ENCODE assay signal across 25 cellular contexts in genomic region chr16:11241480-11242204, GRCh38. TPM values are rescaled to one million over a fixed set of nuclear protein-coding genes. Genes with fewer than 3 reads are reported as not detected.
DNase-seq lines count a peak whose midpoint lies in the region; ATAC-seq, FAIRE-seq and TF ChIP-seq lines count a peak whose summit lies in the region.
"Had no signal": no experiment of that assay in that cellular context is flagged by ENCODE, and none has a peak within 500 bp of the region (broad histone marks: within the 10 kb centered on the region; RNA-seq: fewer than 3 reads in every experiment).

No MANE protein-coding gene starts in this region.

- H4K8ac ChIP-seq in H1 (ENCODE audit: extremely low read depth, insufficient read depth, low read length): no peak overlapping the region

- DNase-seq in left ventricle myocardium inferior (no peak), heart right ventricle (no peak), DND-41 (no peak), H1 (ENCODE audit: low read depth in 1 of 2, low spot score in 2 of 2) (no peak), CD14-positive monocyte (ENCODE audit: low spot score) (no peak)
- no peak for DNase-seq in activated effector memory CD4-positive, alpha-beta T cell treated with anti-CD3 and anti-CD28 coated beads, Interleukin-2, amount 50 U/mL, for 16 hours
- DNase-seq: AML-193; CD8-positive, alpha-beta memory T cell; COR-L47; DMS 273 treated with DMSO at 0.1 percent for 48 hours; GDM1; GM23248; HCEC 1CT; HFFc6; IMR-90 had no signal

- no peaks in the 10 kb centered on the region for H3K79me1 ChIP-seq in H1 (ENCODE audit: low read depth, low read length)

- intact Hi-C loops in left ventricle myocardium inferior (cut with micrococcal nuclease): no loop called here
- intact Hi-C loops in heart right ventricle (cut with DNase I): no loop called here
- intact Hi-C loops in CD14-positive monocyte (cut with micrococcal nuclease): no loop called here

- H3K56ac ChIP-seq in H1 (replicated peaks; ENCODE audit: insufficient read length, low read depth, low read length): no peak overlapping the region

- no peak overlapping the region for H4K91ac ChIP-seq in H1 (replicated peaks; ENCODE audit: insufficient read length, low read length)

- no peak overlapping the region for H2AFZ ChIP-seq in DND-41 (ENCODE audit: low read depth, low read length)
- H2AFZ ChIP-seq in H1 (ENCODE audit: low read length): no peak overlapping the region
- H2AFZ ChIP-seq: GM23248 had no signal

- H3K27ac Mint-ChIP-seq in CD14-positive monocyte: no peak overlapping the region
- H3K27ac Mint-ChIP-seq: HFFc6 had no signal

- peak overlapping the region; percentile 88; the same call in 1 of the 2 replicates for H2BK15ac ChIP-seq in H1 (ENCODE audit: low read length)

- H3K9me3 Mint-ChIP-seq in CD14-positive monocyte: peaks cover 0 to 2% (median 0%) of the 10 kb centered on the region in 7 donors
- H3K9me3 Mint-ChIP-seq: CD4-positive, CD25-positive, alpha-beta regulatory T cell; CD8-positive, alpha-beta memory T cell; HFFc6 had no signal

- H3K36me3 ChIP-seq in left ventricle myocardium inferior: no peaks in the 10 kb centered on the region
- H3K36me3 ChIP-seq in heart right ventricle: no peaks in the 10 kb centered on the region
- no peaks in the 10 kb centered on the region for H3K36me3 ChIP-seq in DND-41 (ENCODE audit: insufficient read depth, low read length)
- no peaks in the 10 kb centered on the region for H3K36me3 ChIP-seq in H1 (ENCODE audit: control insufficient read depth in 2 of 4, insufficient read depth in 4 of 4, low read length in 3 of 4)

- H2BK20ac ChIP-seq in H1 (ENCODE audit: low read length): no peak overlapping the region

- H3K79me2 ChIP-seq in DND-41 (ENCODE audit: insufficient read depth, low read length) (peaks cover 8% of the 10 kb centered on the region), H1 (ENCODE audit: control insufficient read depth in 1 of 2, insufficient read depth in 2 of 2, low read length in 2 of 2) (no peaks in the 10 kb centered on the region)

- H2BK5ac ChIP-seq in H1 (ENCODE audit: low read depth, low read length): no peak overlapping the region

- H3K9ac ChIP-seq in DND-41 (ENCODE audit: low read depth, low read length) (peak overlapping the region; percentile 62), H1 (replicated peaks in 1 of 4; ENCODE audit: extremely low read depth in 1 of 4, low read depth in 3 of 4, low read length in 3 of 4) (no peak overlapping the region)
- H3K9ac ChIP-seq: GM23248 had no signal

- TF ChIP-seq CTCF in left ventricle myocardium inferior (IDR thresholded peaks at IDR 0.05; ENCODE audit: borderline replicate concordance) (no peak), heart right ventricle (IDR thresholded peaks at IDR 0.05) (no peak), DND-41 (IDR thresholded peaks at IDR 0.05; ENCODE audit: borderline replicate concordance, extremely low read depth, low read length, poor library complexity, severe bottlenecking) (no peak), H1 (IDR thresholded peaks at IDR 0.05; ENCODE audit: control extremely low read depth in 1 of 3, insufficient read depth in 1 of 3, low read depth in 1 of 3, low read length in 3 of 3) (no peak), CD14-positive monocyte (IDR thresholded peaks at IDR 0.05) (no peak)

- peaks cover 11% of the 10 kb centered on the region for H3K4me1 Mint-ChIP-seq in CD14-positive monocyte

- peaks cover 7% of the 10 kb centered on the region for H3K4me1 ChIP-seq in left ventricle myocardium inferior
- peaks cover 0 to 27% (median 0%) of the 10 kb centered on the region in 9 donors for H3K4me1 ChIP-seq in heart right ventricle
- peaks cover 92% of the 10 kb centered on the region for H3K4me1 ChIP-seq in DND-41 (ENCODE audit: insufficient read depth, low read length)
- peaks cover 0 to 6% (median 3%) of the 10 kb centered on the region in 4 experiments; a peak in 2 of 7 replicates for H3K4me1 ChIP-seq in H1 (replicated peaks in 1 of 4; ENCODE audit: control insufficient read depth in 3 of 4, insufficient read depth in 4 of 4, low read length in 3 of 4)
- H3K4me1 ChIP-seq: A549 had no signal

- H3K23me2 ChIP-seq in H1 (ENCODE audit: low read depth, low read length): no peaks in the 10 kb centered on the region; the same call in 1 of the 2 replicates

- TF ChIP-seq POLR2A in H1 (IDR thresholded peaks at IDR 0.05; ENCODE audit: control extremely low read depth in 1 of 2, low read depth in 2 of 2, low read length in 2 of 2): no peak

- H3K27ac ChIP-seq in left ventricle myocardium inferior (replicated peaks): peak overlapping the region; percentile 86
- H3K27ac ChIP-seq in heart right ventricle: peak overlapping the region in 4 of 10 donors; percentile 73 to 85 (median 82)
- peak overlapping the region; percentile 96 for H3K27ac ChIP-seq in DND-41 (ENCODE audit: low read length)
- no peak overlapping the region for H3K27ac ChIP-seq in H1 (ENCODE audit: low read depth, low read length)
- H3K27ac ChIP-seq: 22Rv1, A549, GM23248, HL-60 had no signal

- peaks cover 3 to 8% (median 5%) of the 10 kb centered on the region in 3 donors for H3K27me3 Mint-ChIP-seq in CD14-positive monocyte (ENCODE audit: low read depth in 3 of 3)
- H3K27me3 Mint-ChIP-seq: CD4-positive, CD25-positive, alpha-beta regulatory T cell had no signal

- H2BK12ac ChIP-seq in H1 (ENCODE audit: low read depth, low read length): no peak overlapping the region

- H3K4me3 Mint-ChIP-seq in CD14-positive monocyte: no peak overlapping the region
- H3K4me3 Mint-ChIP-seq: HFFc6 had no signal

- 92% methylated on average over 5 of the region's 5 CpGs for WGBS in heart right ventricle, 2 donors
- 90% methylated on average over 5 of the region's 5 CpGs; no CpG with 5 or more reads in 1 of the 2 experiments for WGBS in H1 (ENCODE audit: extremely low coverage in 1 of 2, insufficient coverage in 1 of 2, insufficient read length in 1 of 2, insufficient replicate concordance in 2 of 2, low coverage in 1 of 2, low lambda C conversion rate in 2 of 2, missing lambda C conversion rate in 1 of 2), 2 experiments

- no peak for TF ChIP-seq RAD21 in H1 (IDR thresholded peaks at IDR 0.05 in 1 of 2, conservative IDR thresholded peaks at IDR 0.05 in 1 of 2; ENCODE audit: low read depth in 2 of 2, low read length in 2 of 2)

- POLR2A ChIA-PET in H1 (lab: Charles Lee; ENCODE audit: partially characterized antibody): interaction anchor here (1.2 to 3.5 kb wide), 4 partner anchors 8 to 15 kb away, joined by 4 to 21 read pairs (median 8); no protein-coding TSS in a partner anchor

- no peaks in the 10 kb centered on the region for H3K27me3 ChIP-seq in left ventricle myocardium inferior (ENCODE audit: low read depth)
- H3K27me3 ChIP-seq in heart right ventricle: no peaks in the 10 kb centered on the region
- no peaks in the 10 kb centered on the region for H3K27me3 ChIP-seq in DND-41 (ENCODE audit: insufficient read depth, low read length, poor library complexity)
- no peaks in the 10 kb centered on the region for H3K27me3 ChIP-seq in H1 (replicated peaks in 1 of 4; ENCODE audit: control insufficient read depth in 3 of 4, extremely low read depth in 1 of 4, insufficient read depth in 3 of 4, low read length in 3 of 4)

- H3K9me3 ChIP-seq in left ventricle myocardium inferior (replicated peaks) (no peaks in the 10 kb centered on the region), heart right ventricle (no peaks in the 10 kb centered on the region), DND-41 (ENCODE audit: insufficient read depth, low read length, severe bottlenecking) (no peaks in the 10 kb centered on the region), H1 (ENCODE audit: insufficient read depth in 2 of 2, low read depth in 1 of 2, low read length in 1 of 2) (0 out of 4 replicates have a peak, but pooled peaks cover 0 to 3% of the 10 kb centered on the region in 2 experiments)
- H3K9me3 ChIP-seq: A549 had no signal

- CTCF ChIA-PET in H1 (lab: Charles Lee; ENCODE audit: partially characterized antibody): interaction anchor here (0.7 to 1.6 kb wide), 6 partner anchors 8 to 130 kb away, joined by 3 to 5 read pairs (median 4); partner anchors contain the start of gene SOCS1

- H2BK120ac ChIP-seq in H1 (replicated peaks; ENCODE audit: low read depth, low read length): no peak overlapping the region

- H3K23ac ChIP-seq in H1 (ENCODE audit: insufficient read length): no peak overlapping the region

- no peak overlapping the region for H4K5ac ChIP-seq in H1 (ENCODE audit: insufficient read length, low read depth, low read length)

- TF ChIP-seq EP300 in H1 (IDR thresholded peaks at IDR 0.05; ENCODE audit: borderline replicate concordance in 1 of 2, low read depth in 2 of 2, low read length in 2 of 2): no peak

- no peak for FAIRE-seq in H1 (lab: Jason Lieb, UNC)
- FAIRE-seq: A549, GM12892, GM18507, H54 had no signal

- H3K4me3 ChIP-seq in left ventricle myocardium inferior (no peak overlapping the region), heart right ventricle (no peak overlapping the region), DND-41 (ENCODE audit: low read depth in 1 of 2, low read length in 2 of 2) (peak overlapping the region in 1 of 2 experiments; percentile 44; a peak in 1 of 4 replicates), H1 (ENCODE audit: extremely low read depth in 1 of 4, insufficient read depth in 2 of 4, low read depth in 3 of 4, low read length in 4 of 4) (no peak overlapping the region)
- H3K4me3 ChIP-seq: A549, GM23248 had no signal

- ATAC-seq in heart right ventricle: no peak
- no peak for ATAC-seq in DND-41 (ENCODE audit: insufficient read depth, low read depth)
- ATAC-seq: A549 had no signal

- no peak overlapping the region for H3K18ac ChIP-seq in H1 (ENCODE audit: extremely low read depth, low read length)

- no peak overlapping the region for H3K4ac ChIP-seq in H1 (replicated peaks; ENCODE audit: insufficient read length, low read depth, low read length)

- no peaks in the 10 kb centered on the region for H3K36me3 Mint-ChIP-seq in CD14-positive monocyte
- H3K36me3 Mint-ChIP-seq: CD4-positive, CD25-positive, alpha-beta regulatory T cell; CD8-positive, alpha-beta memory T cell had no signal

- H4K20me1 ChIP-seq in DND-41 (ENCODE audit: insufficient read depth, low read length) (no peaks in the 10 kb centered on the region), H1 (replicated peaks in 1 of 2; ENCODE audit: control insufficient read depth in 1 of 2, insufficient read depth in 2 of 2, low read length in 2 of 2) (no peaks in the 10 kb centered on the region)

- H3K14ac ChIP-seq in H1 (ENCODE audit: insufficient read length): no peak overlapping the region

- H3K4me2 ChIP-seq in DND-41 (ENCODE audit: insufficient read depth, low read length) (peak overlapping the region; percentile 59), H1 (ENCODE audit: insufficient read depth in 1 of 2, low read depth in 2 of 2, low read length in 2 of 2) (no peak overlapping the region)
- H3K4me2 ChIP-seq: A549 had no signal

- no peak overlapping the region for H2AK5ac ChIP-seq in H1 (ENCODE audit: low read depth, low read length)

RNA-seq across cellular contexts. Expression of gene SOCS1, which starts 14.4 kb away (rescaled TPM):
- total RNA-seq in left ventricle myocardium inferior: 2.9 TPM
- total RNA-seq in heart right ventricle: 10 to 100 TPM in 1 of 10 donors, 1 to 10 TPM in 7, under 1 TPM in 2; 0.60 to 12.2 (median 2.1) TPM
- 10 to 100 TPM in 1 of 2 donors, 1 to 10 TPM in 1; 5.8 to 10.8 TPM for polyA plus RNA-seq in heart right ventricle
- 48.9 and 49.8 TPM in 2 replicates for total RNA-seq in H1 (2021; fragmentation: NEBNext Ultra II Directional; extraction: Animal tissue kit (Norgen Biotek cat#: 25700))
- polyA plus RNA-seq in H1 (2011; rRNA removed): 21.0 and 46.5 TPM in 2 replicates
- 17.0 TPM for polyA plus RNA-seq in H1 (2011; cell fraction: cytosol; rRNA removed)
- polyA plus RNA-seq in H1 (2011; cell fraction: nucleus; rRNA removed): 36.0 TPM
- 9.9 to 28.9 TPM (median 25.5 TPM) in 4 replicates for polyA plus RNA-seq in H1 (2012, experiment 1 of 2)
- 20.5 TPM for polyA plus RNA-seq in H1 (2012, experiment 2 of 2)
- polyA plus RNA-seq in H1 (2013, experiment 1 of 2): 83.3 TPM
- 90.5 TPM for polyA plus RNA-seq in H1 (2013, experiment 2 of 2)
- polyA minus RNA-seq in H1 (2011; rRNA and poly(A)+ RNA removed): 1.7 and 4.1 TPM in 2 replicates
- polyA minus RNA-seq in H1 (2011; cell fraction: cytosol; rRNA and poly(A)+ RNA removed): 22.5 TPM
- 60.0 TPM for polyA minus RNA-seq in H1 (2011; cell fraction: nucleus; rRNA and poly(A)+ RNA removed)
- under 1 TPM; 0.13 to 0.35 TPM for polyA plus RNA-seq in CD14-positive monocyte

RNA-seq across cellular contexts. Expression of gene TNP2, which starts 27.5 kb away (rescaled TPM):
- total RNA-seq in left ventricle myocardium inferior (not detected), heart right ventricle (not detected)
- polyA plus RNA-seq in heart right ventricle (not detected), H1 (2011; rRNA removed) (not detected in 2 replicates), CD14-positive monocyte (not detected)
- not detected in 2 replicates for total RNA-seq in H1 (2021; fragmentation: NEBNext Ultra II Directional; extraction: Animal tissue kit (Norgen Biotek cat#: 25700))
- not detected for polyA plus RNA-seq in H1 (2011; cell fraction: cytosol; rRNA removed)
- not detected for polyA plus RNA-seq in H1 (2011; cell fraction: nucleus; rRNA removed)
- not detected in 4 replicates for polyA plus RNA-seq in H1 (2012, experiment 1 of 2)
- not detected for polyA plus RNA-seq in H1 (2012, experiment 2 of 2)
- not detected for polyA plus RNA-seq in H1 (2013, experiment 1 of 2)
- polyA plus RNA-seq in H1 (2013, experiment 2 of 2): not detected
- not detected in 2 replicates for polyA minus RNA-seq in H1 (2011; rRNA and poly(A)+ RNA removed)
- polyA minus RNA-seq in H1 (2011; cell fraction: cytosol; rRNA and poly(A)+ RNA removed): not detected
- not detected for polyA minus RNA-seq in H1 (2011; cell fraction: nucleus; rRNA and poly(A)+ RNA removed)
- total RNA-seq: CD4-positive, CD25-positive, alpha-beta regulatory T cell; CD8-positive, alpha-beta memory T cell; Daoy; GM23248; HFFc6; HT1080; IMR-90 had no signal
- polyA plus RNA-seq: A549; BJ; CD4-positive, CD25-positive, alpha-beta regulatory T cell; CD8-positive, alpha-beta memory T cell; GM23248; IMR-90 had no signal

RNA-seq across cellular contexts. Expression of gene PRM3, which starts 31.8 kb away (rescaled TPM):
- total RNA-seq in left ventricle myocardium inferior (not detected), heart right ventricle (not detected)
- polyA plus RNA-seq in heart right ventricle (not detected), H1 (2011; rRNA removed) (not detected in 2 replicates), CD14-positive monocyte (not detected)
- total RNA-seq in H1 (2021; fragmentation: NEBNext Ultra II Directional; extraction: Animal tissue kit (Norgen Biotek cat#: 25700)): not detected in 2 replicates
- polyA plus RNA-seq in H1 (2011; cell fraction: cytosol; rRNA removed): not detected
- not detected for polyA plus RNA-seq in H1 (2011; cell fraction: nucleus; rRNA removed)
- not detected in 4 replicates for polyA plus RNA-seq in H1 (2012, experiment 1 of 2)
- not detected for polyA plus RNA-seq in H1 (2012, experiment 2 of 2)
- not detected for polyA plus RNA-seq in H1 (2013, experiment 1 of 2)
- polyA plus RNA-seq in H1 (2013, experiment 2 of 2): not detected
- not detected in 2 replicates for polyA minus RNA-seq in H1 (2011; rRNA and poly(A)+ RNA removed)
- not detected for polyA minus RNA-seq in H1 (2011; cell fraction: cytosol; rRNA and poly(A)+ RNA removed)
- not detected for polyA minus RNA-seq in H1 (2011; cell fraction: nucleus; rRNA and poly(A)+ RNA removed)
- total RNA-seq: CD4-positive, CD25-positive, alpha-beta regulatory T cell; CD8-positive, alpha-beta memory T cell; Daoy; GM23248; HFFc6; HT1080; IMR-90 had no signal
- polyA plus RNA-seq: A549; BJ; CD4-positive, CD25-positive, alpha-beta regulatory T cell; CD8-positive, alpha-beta memory T cell; GM23248; IMR-90 had no signal

RNA-seq across cellular contexts. Expression of gene PRM2, which starts 34.6 kb away (rescaled TPM):
- total RNA-seq in left ventricle myocardium inferior: not detected
- not detected for total RNA-seq in heart right ventricle
- not detected for polyA plus RNA-seq in heart right ventricle
- total RNA-seq in H1 (2021; fragmentation: NEBNext Ultra II Directional; extraction: Animal tissue kit (Norgen Biotek cat#: 25700)): not detected in 2 replicates
- not detected in 2 replicates for polyA plus RNA-seq in H1 (2011; rRNA removed)
- not detected for polyA plus RNA-seq in H1 (2011; cell fraction: cytosol; rRNA removed)
- not detected for polyA plus RNA-seq in H1 (2011; cell fraction: nucleus; rRNA removed)
- not detected in 4 replicates for polyA plus RNA-seq in H1 (2012, experiment 1 of 2)
- not detected for polyA plus RNA-seq in H1 (2012, experiment 2 of 2)
- polyA plus RNA-seq in H1 (2013, experiment 1 of 2): not detected
- polyA plus RNA-seq in H1 (2013, experiment 2 of 2): not detected
- not detected in 2 replicates for polyA minus RNA-seq in H1 (2011; rRNA and poly(A)+ RNA removed)
- not detected for polyA minus RNA-seq in H1 (2011; cell fraction: cytosol; rRNA and poly(A)+ RNA removed)
- polyA minus RNA-seq in H1 (2011; cell fraction: nucleus; rRNA and poly(A)+ RNA removed): not detected
- polyA plus RNA-seq in CD14-positive monocyte: not detected
- total RNA-seq: CD4-positive, CD25-positive, alpha-beta regulatory T cell; CD8-positive, alpha-beta memory T cell; Daoy; GM23248; HFFc6; HT1080; IMR-90 had no signal
- polyA plus RNA-seq: A549; BJ; CD4-positive, CD25-positive, alpha-beta regulatory T cell; CD8-positive, alpha-beta memory T cell; GM23248; IMR-90 had no signal

RNA-seq across cellular contexts. Expression of gene PRM1, which starts 39.5 kb away (rescaled TPM):
- not detected for total RNA-seq in left ventricle myocardium inferior
- total RNA-seq in heart right ventricle: not detected
- polyA plus RNA-seq in heart right ventricle: not detected
- total RNA-seq in H1 (2021; fragmentation: NEBNext Ultra II Directional; extraction: Animal tissue kit (Norgen Biotek cat#: 25700)): 0.82 and 0.92 TPM in 2 replicates
- polyA plus RNA-seq in H1 (2011; rRNA removed): 0.54 TPM in 1 of 2 replicates, not detected in the other
- polyA plus RNA-seq in H1 (2011; cell fraction: cytosol; rRNA removed): 0.65 TPM
- polyA plus RNA-seq in H1 (2011; cell fraction: nucleus; rRNA removed): 0.47 TPM
- 0.60 to 1.1 TPM in 2 of 4 replicates, not detected in the others for polyA plus RNA-seq in H1 (2012, experiment 1 of 2)
- not detected for polyA plus RNA-seq in H1 (2012, experiment 2 of 2)
- polyA plus RNA-seq in H1 (2013, experiment 1 of 2): 1.3 TPM
- polyA plus RNA-seq in H1 (2013, experiment 2 of 2): 0.68 TPM
- not detected in 2 replicates for polyA minus RNA-seq in H1 (2011; rRNA and poly(A)+ RNA removed)
- polyA minus RNA-seq in H1 (2011; cell fraction: cytosol; rRNA and poly(A)+ RNA removed): not detected
- not detected for polyA minus RNA-seq in H1 (2011; cell fraction: nucleus; rRNA and poly(A)+ RNA removed)
- not detected for polyA plus RNA-seq in CD14-positive monocyte
- total RNA-seq: CD4-positive, CD25-positive, alpha-beta regulatory T cell; CD8-positive, alpha-beta memory T cell; Daoy; GM23248; HFFc6; HT1080; IMR-90 had no signal
- polyA plus RNA-seq: A549; BJ; CD4-positive, CD25-positive, alpha-beta regulatory T cell; CD8-positive, alpha-beta memory T cell; GM23248; IMR-90 had no signal
